1 cellular context compared by ENCODE assay signal in the genomic region with DNA sequence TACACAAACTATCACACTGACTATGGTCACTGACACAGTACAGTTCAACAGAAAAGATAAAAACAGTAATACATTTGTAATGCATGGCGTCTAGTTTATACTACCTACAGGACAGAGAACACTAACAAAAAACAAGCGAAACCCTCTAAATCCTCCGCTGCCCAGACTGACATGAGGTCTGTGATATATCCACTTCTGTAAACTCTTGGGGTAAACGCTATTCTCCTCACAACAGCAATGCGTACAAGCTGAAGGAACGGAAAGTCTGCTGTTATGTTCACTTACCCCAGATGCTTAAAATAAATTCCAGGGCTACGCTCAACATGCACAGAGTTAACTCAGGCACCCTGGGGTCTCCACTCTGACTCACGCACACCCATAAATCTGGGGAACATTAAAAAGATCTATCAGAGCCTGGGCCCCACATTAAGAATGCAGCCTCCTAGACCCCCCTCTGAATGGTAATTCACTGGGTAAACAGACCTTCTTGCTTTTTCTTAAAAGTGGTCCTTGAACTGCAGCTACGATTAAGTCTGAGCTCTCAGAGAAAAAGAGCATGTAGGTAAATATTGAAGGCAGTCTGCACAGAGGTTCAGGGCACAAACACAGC.
TF ChIP-seq lines count a peak whose summit lies in the region.

No MANE protein-coding gene starts in this region.

TF ChIP-seq in IMR-90, 13 proteins besides CTCF, POLR2A, EP300 and RAD21 (continued from another document):
- TF ChIP-seq, protein P1, sequence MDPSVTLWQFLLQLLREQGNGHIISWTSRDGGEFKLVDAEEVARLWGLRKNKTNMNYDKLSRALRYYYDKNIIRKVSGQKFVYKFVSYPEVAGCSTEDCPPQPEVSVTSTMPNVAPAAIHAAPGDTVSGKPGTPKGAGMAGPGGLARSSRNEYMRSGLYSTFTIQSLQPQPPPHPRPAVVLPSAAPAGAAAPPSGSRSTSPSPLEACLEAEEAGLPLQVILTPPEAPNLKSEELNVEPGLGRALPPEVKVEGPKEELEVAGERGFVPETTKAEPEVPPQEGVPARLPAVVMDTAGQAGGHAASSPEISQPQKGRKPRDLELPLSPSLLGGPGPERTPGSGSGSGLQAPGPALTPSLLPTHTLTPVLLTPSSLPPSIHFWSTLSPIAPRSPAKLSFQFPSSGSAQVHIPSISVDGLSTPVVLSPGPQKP (IDR thresholded peaks at IDR 0.05; ENCODE audit: borderline replicate concordance, low read depth, low read length), result no peak
- TF ChIP-seq RFX5 (IDR thresholded peaks at IDR 0.05; ENCODE audit: low read depth, low read length) (no peak), BHLHE40 (IDR thresholded peaks at IDR 0.05; ENCODE audit: low read depth, low read length) (no peak), FOS (IDR thresholded peaks at IDR 0.05; ENCODE audit: low read depth, low read length) (no peak), CHD1 (IDR thresholded peaks at IDR 0.05; ENCODE audit: low read depth, low read length) (no peak), RCOR1 (IDR thresholded peaks at IDR 0.05; ENCODE audit: insufficient replicate concordance, low read length) (no peak), MAZ (IDR thresholded peaks at IDR 0.05; ENCODE audit: borderline replicate concordance, low read depth, low read length) (no peak), CEBPB (IDR thresholded peaks at IDR 0.05; ENCODE audit: low read depth, low read length) (no peak), SMC3 (IDR thresholded peaks at IDR 0.05; ENCODE audit: low read depth, low read length) (no peak), MXI1 (IDR thresholded peaks at IDR 0.05; ENCODE audit: borderline replicate concordance, low read depth, low read length) (no peak)
TF ChIP-seq in IMR-90: peak in this region for 0.
